In the genomic region with DNA sequence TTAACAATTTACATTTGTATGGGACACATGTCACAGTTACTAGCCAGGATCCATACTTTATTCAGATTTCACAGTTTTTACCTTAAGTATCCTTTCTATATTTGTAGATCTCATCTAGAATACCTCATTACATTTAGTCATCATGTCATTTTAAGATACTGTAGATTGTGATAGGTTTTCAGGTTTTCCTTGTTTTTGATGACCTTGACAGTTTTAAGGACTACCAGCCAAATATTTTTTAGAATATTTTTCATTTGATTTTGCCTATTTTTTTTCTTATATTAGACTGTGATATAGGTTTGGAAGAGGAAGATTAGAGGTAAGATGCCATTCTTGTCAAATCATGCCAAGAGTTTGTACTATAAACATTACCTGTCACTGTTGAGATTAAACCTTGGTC, we compare ENCODE assay signal across 34 cellular contexts.
"Had no signal": no experiment of that assay in that cellular context is flagged by ENCODE, and none has a peak within 500 bp of the region (broad histone marks: within the 10 kb centered on the region; RNA-seq: fewer than 3 reads in every experiment).

No MANE protein-coding gene starts in this region.

- H3K4me3 ChIP-seq: MG63 had no signal

- DNase-seq: Karpas-422, Kasumi-1, MG63, MM.1S, MV-4-11, NCI-H1048, NCI-H1092, NCI-H1092 treated with DMSO at 0.1 percent for 48 hours, NCI-H1105, NCI-H1105 treated with DMSO at 0.1 percent for 48 hours, NCI-H1417, NCI-H1417 treated with DMSO at 0.1 percent for 48 hours, NCI-H1436, NCI-H1436 treated with DMSO at 0.1 percent for 48 hours, NCI-H146, NCI-H1694, NCI-H1694 treated with DMSO at 0.1 percent for 48 hours, NCI-H187, NCI-H187 treated with DMSO at 0.1 percent for 48 hours, NCI-H1930, NCI-H2029, NCI-H2029 treated with DMSO at 0.1 percent for 48 hours, NCI-H2081, NCI-H2081 treated with DMSO at 0.1 percent for 48 hours, NCI-H2107, NCI-H2171, NCI-H2171 treated with DMSO at 0.1 percent for 48 hours, NCI-H2227 treated with DMSO at 0.1 percent for 48 hours, NCI-H226, NCI-H345, NCI-H446 treated with DMSO at 0.1 percent for 48 hours, NCI-H510A, NCI-H510A treated with DMSO at 0.1 percent for 48 hours, NCI-H524 had no signal

- H3K9me3 ChIP-seq: MG63 had no signal

- H3K27me3 ChIP-seq: MG63 had no signal

- H3K36me3 ChIP-seq: MG63 had no signal
